In the genomic region with DNA sequence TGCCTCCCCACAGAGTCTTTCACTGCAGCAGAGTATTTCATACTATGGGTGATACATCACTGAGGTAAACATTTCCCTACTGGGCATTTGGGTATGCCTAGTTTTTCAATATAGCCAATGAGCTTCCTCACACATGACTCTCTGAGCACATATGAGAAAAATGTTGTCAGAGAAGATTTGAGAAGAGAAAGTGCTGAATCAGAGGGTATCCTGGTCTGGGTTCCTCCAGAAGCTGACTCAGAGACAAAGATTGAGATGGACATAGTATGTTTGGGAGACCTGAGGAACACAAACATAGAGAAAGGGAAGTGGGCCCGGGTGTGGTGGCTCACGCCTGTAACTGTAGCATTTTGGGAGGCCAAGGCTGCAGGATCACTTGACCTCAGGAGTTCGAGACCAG, we compare ENCODE assay signal across 13 cellular contexts. TPM values are rescaled to one million over a fixed set of nuclear protein-coding genes. Genes with fewer than 3 reads are reported as not detected.
DNase-seq lines count a peak whose midpoint lies in the region; ATAC-seq and TF ChIP-seq lines count a peak whose summit lies in the region.
"Had no signal": no experiment of that assay in that cellular context is flagged by ENCODE, and none has a peak within 500 bp of the region (broad histone marks: within the 10 kb centered on the region; RNA-seq: fewer than 3 reads in every experiment).

No MANE protein-coding gene starts in this region.

- peaks cover 7% of the 10 kb centered on the region for H3K36me3 Mint-ChIP-seq in activated naive CD8-positive, alpha-beta T cell
- H3K36me3 Mint-ChIP-seq in activated naive CD8-positive, alpha-beta T cell treated with anti-CD3 and anti-CD28 coated beads, Interleukin-2, amount 50 U/mL, for 24 hours (ENCODE audit: low read depth): peaks cover 30% of the 10 kb centered on the region
- peaks cover 20% of the 10 kb centered on the region for H3K36me3 Mint-ChIP-seq in type B pancreatic cell

- H3K27ac Mint-ChIP-seq in activated naive CD8-positive, alpha-beta T cell: peak overlapping the region; percentile 34
- no peak overlapping the region for H3K27ac Mint-ChIP-seq in activated naive CD8-positive, alpha-beta T cell treated with anti-CD3 and anti-CD28 coated beads, Interleukin-2, amount 50 U/mL, for 24 hours
- peak overlapping the region; percentile 93 for H3K27ac Mint-ChIP-seq in type B pancreatic cell
- H3K27ac Mint-ChIP-seq: B cell had no signal

- no peak for DNase-seq in activated naive CD8-positive, alpha-beta T cell treated with anti-CD3 and anti-CD28 coated beads, Interleukin-2, amount 50 U/mL, for 24 hours
- DNase-seq in RPMI7951 (ENCODE audit: low read depth): peak; percentile 39
- peak; percentile 85 for DNase-seq in fibroblast of peridontal ligament (ENCODE audit: extremely low read depth)
- DNase-seq in type B pancreatic cell (ENCODE audit: extremely low spot score, unreplicated experiment): no peak
- no peak for DNase-seq in NCI-H128 (lab: John Stamatoyannopoulos, UW; ENCODE audit: unreplicated experiment)
- DNase-seq in GM19238 (ENCODE audit: insufficient read length, low spot score): no peak
- DNase-seq: GDM1; kidney; stimulated activated CD4-positive, alpha-beta T cell treated with anti-CD3 and anti-CD28 coated beads, Interleukin-12 subunit alpha, Interleukin-12 subunit beta, amount 100 ng/mL, for 4 hours had no signal

- ATAC-seq in activated naive CD8-positive, alpha-beta T cell treated with anti-CD3 and anti-CD28 coated beads, Interleukin-2, amount 50 U/mL, for 24 hours: no peak
- ATAC-seq in GM18909 (IDR thresholded peaks at IDR 0.05; ENCODE audit: poor library complexity, unreplicated experiment): no peak

- H3K27me3 Mint-ChIP-seq in activated naive CD8-positive, alpha-beta T cell: no peaks in the 10 kb centered on the region
- H3K27me3 Mint-ChIP-seq in activated naive CD8-positive, alpha-beta T cell treated with anti-CD3 and anti-CD28 coated beads, Interleukin-2, amount 50 U/mL, for 24 hours: no peaks in the 10 kb centered on the region
- H3K27me3 Mint-ChIP-seq in type B pancreatic cell: no peaks in the 10 kb centered on the region
- H3K27me3 Mint-ChIP-seq: B cell, IgD-negative memory B cell had no signal

- no peaks in the 10 kb centered on the region for H3K9me3 Mint-ChIP-seq in activated naive CD8-positive, alpha-beta T cell (ENCODE audit: low read depth)
- no peaks in the 10 kb centered on the region for H3K9me3 Mint-ChIP-seq in activated naive CD8-positive, alpha-beta T cell treated with anti-CD3 and anti-CD28 coated beads, Interleukin-2, amount 50 U/mL, for 24 hours
- H3K9me3 Mint-ChIP-seq in type B pancreatic cell: no peaks in the 10 kb centered on the region
- H3K9me3 Mint-ChIP-seq: IgD-negative memory B cell had no signal

- H3K4me3 Mint-ChIP-seq in activated naive CD8-positive, alpha-beta T cell: no peak overlapping the region
- no peak overlapping the region for H3K4me3 Mint-ChIP-seq in activated naive CD8-positive, alpha-beta T cell treated with anti-CD3 and anti-CD28 coated beads, Interleukin-2, amount 50 U/mL, for 24 hours
- H3K4me3 Mint-ChIP-seq in type B pancreatic cell: peak overlapping the region; percentile 41
- H3K4me3 Mint-ChIP-seq: B cell had no signal

- no peak for TF ChIP-seq CTCF in type B pancreatic cell (conservative IDR thresholded peaks at IDR 0.05)

- peaks cover 16% of the 10 kb centered on the region for H3K4me1 Mint-ChIP-seq in activated naive CD8-positive, alpha-beta T cell (ENCODE audit: low read depth)
- H3K4me1 Mint-ChIP-seq in activated naive CD8-positive, alpha-beta T cell treated with anti-CD3 and anti-CD28 coated beads, Interleukin-2, amount 50 U/mL, for 24 hours: peaks cover 14% of the 10 kb centered on the region
- no peaks in the 10 kb centered on the region for H3K4me1 Mint-ChIP-seq in type B pancreatic cell (ENCODE audit: unreplicated experiment)

RNA-seq across cellular contexts. Expression of gene SLC8B1, which starts 12.6 kb away (rescaled TPM):
- total RNA-seq in RPMI7951 (2014; rRNA removed; shearing (Covaris generic)): 5.2 and 11.9 TPM in 2 replicates
- 29.6 and 77.7 TPM in 2 replicates for total RNA-seq in type B pancreatic cell (ENCODE audit: low replicate concordance)

RNA-seq across cellular contexts. Expression of gene PLBD2, which starts 36.0 kb away (rescaled TPM):
- 14.6 and 17.1 TPM in 2 replicates for total RNA-seq in RPMI7951 (2014; rRNA removed; shearing (Covaris generic))
- total RNA-seq in type B pancreatic cell (ENCODE audit: low replicate concordance): 39.0 and 45.4 TPM in 2 replicates

Comparison
In these comparisons a context has a peak if more than half of its experiments do, and no peak if none do; other contexts are left out.
1. DNase-seq: peak in RPMI7951 (single experiment) and fibroblast of peridontal ligament (single experiment); none in activated naive CD8-positive, alpha-beta T cell treated with anti-CD3 and anti-CD28 coated beads, Interleukin-2, amount 50 U/mL, for 24 hours (single experiment), type B pancreatic cell (single experiment), NCI-H128 (single experiment) and GM19238 (single experiment).